1 cellular context compared by ENCODE assay signal in genomic region chr9:71767421-71768321, GRCh38.
TF ChIP-seq lines count a peak whose summit lies in the region.

No MANE protein-coding gene starts in this region.

TF ChIP-seq in H1, 55 proteins besides CTCF, POLR2A, EP300 and RAD21 (continued from another document):
- TF ChIP-seq CHD7 (IDR thresholded peaks at IDR 0.05; ENCODE audit: insufficient replicate concordance, low read length) (no peak), ATF3 (IDR thresholded peaks at IDR 0.05; ENCODE audit: insufficient read depth, low read depth, low read length) (no peak), NANOG (IDR thresholded peaks at IDR 0.05; ENCODE audit: insufficient read depth, low read depth, low read length, poor library complexity, severe bottlenecking) (no peak), TBP (IDR thresholded peaks at IDR 0.05; ENCODE audit: low read depth, low read length) (no peak), ZNF274 (IDR thresholded peaks at IDR 0.05; ENCODE audit: borderline replicate concordance, extremely low read depth, low read length) (no peak), POLR2AphosphoS5 (IDR thresholded peaks at IDR 0.05; ENCODE audit: low read depth, low read length) (no peak; the same call in 1 of the 2 replicates), YY1 (IDR thresholded peaks at IDR 0.05; ENCODE audit: low read depth, low read length) (no peak), CBX5 (IDR thresholded peaks at IDR 0.05; ENCODE audit: low read depth, low read length) (no peak), CREB1 (IDR thresholded peaks at IDR 0.05) (no peak), NRF1 (IDR thresholded peaks at IDR 0.05; ENCODE audit: low read depth, low read length) (no peak), KDM4A (IDR thresholded peaks at IDR 0.05; ENCODE audit: low read depth, low read length, severe bottlenecking) (peak; percentile 34), TCF12 (IDR thresholded peaks at IDR 0.05; ENCODE audit: low read depth, low read length) (no peak), TAF7 (optimal IDR thresholded peaks at IDR 0.05; ENCODE audit: borderline replicate concordance, low read depth, low read length) (no peak), TEAD4 (IDR thresholded peaks at IDR 0.05; ENCODE audit: low read depth, low read length) (peak; percentile 43; the same call in 1 of the 2 replicates)
TF ChIP-seq in H1: peak in this region for 3.
